ENCODE assay signal across 8 cellular contexts in the genomic region with DNA sequence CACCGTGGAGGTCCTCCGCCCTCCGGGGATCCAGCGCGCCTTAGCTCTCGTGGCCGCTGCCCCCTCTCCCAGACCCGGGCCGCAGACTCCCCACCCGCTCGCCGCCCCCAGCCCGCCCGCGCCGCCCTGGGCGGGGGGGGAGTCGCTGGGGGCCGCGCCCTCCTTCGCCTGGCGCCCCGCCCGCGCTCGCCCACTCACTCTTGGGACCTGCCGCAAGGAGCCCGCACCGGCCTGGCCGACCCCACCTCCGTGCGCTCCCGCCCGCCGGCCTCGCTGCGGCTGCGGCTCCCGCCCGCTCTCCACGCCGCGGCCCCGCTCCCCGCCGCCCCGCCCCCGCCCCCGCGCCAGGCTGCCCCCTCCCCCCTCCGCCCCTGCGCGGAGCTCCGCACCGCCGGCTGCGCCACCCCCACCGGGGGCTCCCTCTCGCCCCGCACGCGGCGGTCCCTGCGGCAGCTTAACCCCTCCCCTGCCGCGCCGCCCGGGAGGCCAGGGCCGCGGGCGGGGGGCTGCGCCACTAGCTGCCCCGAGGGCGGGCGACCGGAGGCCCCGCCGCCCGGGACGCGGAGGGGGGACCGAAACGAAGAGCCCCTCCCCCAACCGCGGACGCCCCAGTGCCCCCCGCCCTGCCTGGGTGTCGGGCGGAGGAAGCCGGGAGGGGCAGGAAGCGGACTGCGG. TPM values are rescaled to one million over a fixed set of nuclear protein-coding genes. Genes with fewer than 3 reads are reported as not detected.
DNase-seq lines count a peak whose midpoint lies in the region; TF ChIP-seq lines count a peak whose summit lies in the region.

No MANE protein-coding gene starts in this region.

- H3K9me3 ChIP-seq in mucosa of rectum (ENCODE audit: control insufficient read depth in 2 of 2, low read length in 2 of 2): no peaks in the 10 kb centered on the region

- H3K36me3 Mint-ChIP-seq in IgD-negative memory B cell: peaks cover 4% of the 10 kb centered on the region

- no peaks in the 10 kb centered on the region for H3K9me3 Mint-ChIP-seq in IgD-negative memory B cell

- H3K27ac ChIP-seq in caudate nucleus (ENCODE audit: low read depth, low read length) (peak overlapping the region; percentile 82), mucosa of rectum (ENCODE audit: low read depth in 2 of 2, low read length in 2 of 2) (peak overlapping the region; percentile 55 to 85)

- peaks cover 16 to 21% of the 10 kb centered on the region in 2 donors for H3K4me1 ChIP-seq in mucosa of rectum (ENCODE audit: control insufficient read depth in 2 of 2, insufficient read depth in 2 of 2, low read length in 2 of 2)

- H3K4me3 Mint-ChIP-seq in IgD-negative memory B cell: peak overlapping the region; percentile 96 to 100 (median 98)

- H3K9ac ChIP-seq in mucosa of rectum (ENCODE audit: low read depth in 1 of 2, low read length in 2 of 2): peak overlapping the region in 1 of 2 donors; percentile 47

- POLR2A ChIA-PET in AG04449 (lab: Yijun Ruan, JAX): no interaction called here

- CTCF ChIA-PET in AG04449 (lab: Yijun Ruan, JAX): interaction anchor here (1.0 to 1.8 kb wide), 8 partner anchors 10 to 93 kb away, joined by 3 to 5 read pairs (median 4); no protein-coding TSS in a partner anchor

- no peak for DNase-seq in AG04449 (ENCODE audit: low read depth, low spot score)
- peak in 2 of 61 donors; percentile 19 to 53 for DNase-seq in caudate nucleus (lab: John Stamatoyannopoulos, UW)
- no peak for DNase-seq in foreskin melanocyte
- no peak for DNase-seq in cortex of kidney (lab: John Stamatoyannopoulos, UW)
- DNase-seq in epidermal melanocyte (ENCODE audit: insufficient read length, low spot score): no peak
- no peak for DNase-seq in NCI-H1105 treated with DMSO at 0.1 percent for 48 hours (lab: John Stamatoyannopoulos, UW)

- H3K4me3 ChIP-seq in AG04449 (ENCODE audit: low read depth, low read length): peak overlapping the region; percentile 12
- peak overlapping the region; percentile 57 to 64 for H3K4me3 ChIP-seq in mucosa of rectum (ENCODE audit: low read length in 2 of 2)

- no peaks in the 10 kb centered on the region for H3K36me3 ChIP-seq in mucosa of rectum (ENCODE audit: control insufficient read depth in 2 of 2, insufficient read depth in 2 of 2, low read length in 2 of 2)

- peaks cover 0 to 23% (median 18%) of the 10 kb centered on the region in 3 donors for H3K4me1 Mint-ChIP-seq in IgD-negative memory B cell

- TF ChIP-seq CTCF in AG04449 (IDR thresholded peaks at IDR 0.05; ENCODE audit: insufficient read depth, low read length, missing control alignments): no peak

- peak overlapping the region; percentile 99 to 100 (median 99) for H3K27ac Mint-ChIP-seq in IgD-negative memory B cell

- no peaks in the 10 kb centered on the region for H3K27me3 Mint-ChIP-seq in IgD-negative memory B cell

- peaks cover 12 to 45% of the 10 kb centered on the region in 2 donors for H3K27me3 ChIP-seq in mucosa of rectum (ENCODE audit: control insufficient read depth in 2 of 2, insufficient read depth in 2 of 2, low read length in 2 of 2)

RNA-seq across cellular contexts. Expression of a gene that starts 0.7 kb away (rescaled TPM):
- 350 TPM for polyA plus RNA-seq in IgD-negative memory B cell

RNA-seq across cellular contexts. Expression of a gene that starts 15.1 kb away (rescaled TPM):
- 2.0 TPM for polyA plus RNA-seq in IgD-negative memory B cell

RNA-seq across cellular contexts. Expression of a gene that starts 21.7 kb away (rescaled TPM):
- not detected for polyA plus RNA-seq in IgD-negative memory B cell

RNA-seq across cellular contexts. Expression of a gene that starts 33.7 kb away (rescaled TPM):
- polyA plus RNA-seq in IgD-negative memory B cell: 170 TPM

RNA-seq across cellular contexts. Expression of a gene that starts 58.3 kb away (rescaled TPM):
- polyA plus RNA-seq in IgD-negative memory B cell: 68.1 TPM
